Comparison of ENCODE assay signal across 11 cellular contexts in genomic region chr2:74349889-74350288, GRCh38. TPM values are rescaled to one million over a fixed set of nuclear protein-coding genes. Genes with fewer than 3 reads are reported as not detected.
"Had no signal": no experiment of that assay in that cellular context is flagged by ENCODE, and none has a peak within 500 bp of the region (broad histone marks: within the 10 kb centered on the region; RNA-seq: fewer than 3 reads in every experiment).

No MANE protein-coding gene starts in this region.

- H3K27ac ChIP-seq: GM23248, HL-60 had no signal

- H3K9me3 Mint-ChIP-seq: HFFc6, IgD-negative memory B cell had no signal

- DNase-seq: GM23248, GOT3, H7, HFFc6, KBM-7 had no signal

- H3K9me3 ChIP-seq: HAP-1 had no signal

- H2AFZ ChIP-seq: GM23248 had no signal

- H3K36me3 ChIP-seq: HAP-1 had no signal

- H3K4me1 Mint-ChIP-seq: IgD-negative memory B cell had no signal

- ATAC-seq: HCT116 had no signal

- H3K4me3 ChIP-seq: GM23248, HAP-1 had no signal

- H3K27me3 Mint-ChIP-seq: IgD-negative memory B cell had no signal

- H3K4me3 Mint-ChIP-seq: HFFc6, IgD-negative memory B cell had no signal

- H3K4me1 ChIP-seq: HAP-1 had no signal

- H3K9ac ChIP-seq: GM23248 had no signal

- H3K27ac Mint-ChIP-seq: HFFc6, IgD-negative memory B cell had no signal

RNA-seq across cellular contexts. Expression of gene SLC4A5, which starts 6.7 kb away (rescaled TPM):
- total RNA-seq: HepG2, HT1080 had no signal
